1 cellular context compared by ENCODE assay signal in the genomic region with DNA sequence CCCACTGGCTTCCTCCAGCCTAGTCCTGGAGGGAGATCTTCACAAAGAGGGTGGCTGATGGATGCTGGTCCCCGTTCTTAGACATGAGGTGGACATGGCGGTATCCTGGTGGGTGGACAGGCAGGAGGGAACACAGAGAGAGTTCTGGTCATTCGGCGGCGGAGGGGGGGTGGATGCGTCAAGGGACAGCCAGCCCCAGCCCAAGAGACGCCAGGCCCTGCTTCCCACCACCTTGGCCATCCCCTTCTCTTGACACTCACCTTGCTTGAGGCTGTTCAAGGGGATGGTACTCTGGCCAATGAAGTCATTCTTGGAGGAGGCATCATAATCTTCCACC.
TF ChIP-seq lines count a peak whose summit lies in the region.

No MANE protein-coding gene starts in this region.

TF ChIP-seq in IMR-90, 13 proteins besides CTCF, POLR2A, EP300 and RAD21 (continued from another document):
- TF ChIP-seq RCOR1 (IDR thresholded peaks at IDR 0.05; ENCODE audit: insufficient replicate concordance, low read length) (no peak), SMC3 (IDR thresholded peaks at IDR 0.05; ENCODE audit: low read depth, low read length) (no peak), USF2 (IDR thresholded peaks at IDR 0.05; ENCODE audit: low read depth, low read length) (no peak), MAFK (IDR thresholded peaks at IDR 0.05; ENCODE audit: low read depth, low read length) (no peak), NFE2L2 (IDR thresholded peaks at IDR 0.05; ENCODE audit: low read depth, low read length) (no peak), MAZ (IDR thresholded peaks at IDR 0.05; ENCODE audit: borderline replicate concordance, low read depth, low read length) (no peak), CHD1 (IDR thresholded peaks at IDR 0.05; ENCODE audit: low read depth, low read length) (no peak)
- TF ChIP-seq, protein P1, sequence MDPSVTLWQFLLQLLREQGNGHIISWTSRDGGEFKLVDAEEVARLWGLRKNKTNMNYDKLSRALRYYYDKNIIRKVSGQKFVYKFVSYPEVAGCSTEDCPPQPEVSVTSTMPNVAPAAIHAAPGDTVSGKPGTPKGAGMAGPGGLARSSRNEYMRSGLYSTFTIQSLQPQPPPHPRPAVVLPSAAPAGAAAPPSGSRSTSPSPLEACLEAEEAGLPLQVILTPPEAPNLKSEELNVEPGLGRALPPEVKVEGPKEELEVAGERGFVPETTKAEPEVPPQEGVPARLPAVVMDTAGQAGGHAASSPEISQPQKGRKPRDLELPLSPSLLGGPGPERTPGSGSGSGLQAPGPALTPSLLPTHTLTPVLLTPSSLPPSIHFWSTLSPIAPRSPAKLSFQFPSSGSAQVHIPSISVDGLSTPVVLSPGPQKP (IDR thresholded peaks at IDR 0.05; ENCODE audit: borderline replicate concordance, low read depth, low read length): no peak
